ENCODE assay signal across 8 cellular contexts in genomic region chr14:96038558-96038919, GRCh38. TPM values are rescaled to one million over a fixed set of nuclear protein-coding genes. Genes with fewer than 3 reads are reported as not detected.
DNase-seq lines count a peak whose midpoint lies in the region; ATAC-seq, FAIRE-seq and TF ChIP-seq lines count a peak whose summit lies in the region.

No MANE protein-coding gene starts in this region.

- H3K27me3 Mint-ChIP-seq in activated T-cell treated with anti-CD3 and anti-CD28 coated beads, Interleukin-2, amount 50 U/mL, for 24 hours = peaks cover 57% of the 10 kb centered on the region
- peaks cover 20% of the 10 kb centered on the region for H3K27me3 Mint-ChIP-seq in activated CD4-positive, alpha-beta memory T cell treated with anti-CD3 and anti-CD28 coated beads for 36 hours

- no peak overlapping the region for H3K9ac ChIP-seq in keratinocyte (ENCODE audit: control insufficient read depth, extremely low read depth, insufficient read depth, low read length)

- peak overlapping the region; percentile 58 for H3K4me2 ChIP-seq in keratinocyte (ENCODE audit: control insufficient read depth, extremely low read depth, insufficient read depth, low read depth, low read length)

- CTCF ChIA-PET in activated CD4-positive, alpha-beta memory T cell treated with anti-CD3 and anti-CD28 coated beads for 36 hours (lab: Charles Lee) = no interaction called here

- H3K9me3 ChIP-seq in keratinocyte (ENCODE audit: control insufficient read depth, low read depth, low read length) (no peaks in the 10 kb centered on the region), tibial nerve (no peaks in the 10 kb centered on the region)

- peaks cover 27% of the 10 kb centered on the region for H3K4me1 Mint-ChIP-seq in activated T-cell treated with anti-CD3 and anti-CD28 coated beads, Interleukin-2, amount 50 U/mL, for 24 hours (ENCODE audit: low read depth)
- peaks cover 13% of the 10 kb centered on the region for H3K4me1 Mint-ChIP-seq in activated CD4-positive, alpha-beta memory T cell treated with anti-CD3 and anti-CD28 coated beads for 36 hours (ENCODE audit: low read depth)

- no peaks in the 10 kb centered on the region for H3K36me3 ChIP-seq in keratinocyte (ENCODE audit: control insufficient read depth in 2 of 2, extremely low read depth in 1 of 2, insufficient read depth in 2 of 2, low read length in 2 of 2)
- H3K36me3 ChIP-seq in tibial nerve = no peaks in the 10 kb centered on the region

- intact Hi-C loops in activated CD4-positive, alpha-beta memory T cell treated with anti-CD3 and anti-CD28 coated beads for 36 hours (cut with micrococcal nuclease) = no loop called here

- dilution Hi-C loops in keratinocyte (cut with MboI; ENCODE audit: extremely low pct_ligation_motif_present, low sequenced_read_pairs) = no loop called here

- H3K27ac ChIP-seq in keratinocyte (ENCODE audit: control insufficient read depth, insufficient read depth, low read length) (no peak overlapping the region), tibial nerve (peak overlapping the region; percentile 1 to 89 (median 73))

- no peaks in the 10 kb centered on the region for H4K20me1 ChIP-seq in keratinocyte (ENCODE audit: control insufficient read depth, extremely low read depth, insufficient read depth, low read length)

- H3K4me3 Mint-ChIP-seq in activated T-cell treated with anti-CD3 and anti-CD28 coated beads, Interleukin-2, amount 50 U/mL, for 24 hours = peak overlapping the region; percentile 79
- H3K4me3 Mint-ChIP-seq in activated CD4-positive, alpha-beta memory T cell treated with anti-CD3 and anti-CD28 coated beads for 36 hours = peak overlapping the region; percentile 67

- peaks cover 8% of the 10 kb centered on the region for H3K4me1 ChIP-seq in keratinocyte (ENCODE audit: control insufficient read depth, extremely low read depth, insufficient read depth, low read length)
- peaks cover 0 to 34% (median 14%) of the 10 kb centered on the region in 4 donors for H3K4me1 ChIP-seq in tibial nerve

- ATAC-seq in GM19023 (IDR thresholded peaks at IDR 0.05; ENCODE audit: unreplicated experiment) = no peak
- no peak for ATAC-seq in HG02588 (IDR thresholded peaks at IDR 0.05; ENCODE audit: unreplicated experiment)

- no peaks in the 10 kb centered on the region for H3K9me1 ChIP-seq in keratinocyte (ENCODE audit: control insufficient read depth, extremely low read depth, insufficient read depth, low read length)

- TF ChIP-seq CTCF in keratinocyte (optimal IDR thresholded peaks at IDR 0.05 in 1 of 3, IDR thresholded peaks at IDR 0.05 in 1 of 3, conservative IDR thresholded peaks at IDR 0.05 in 1 of 3; ENCODE audit: extremely low read depth in 1 of 3, insufficient read depth in 2 of 3, low read length in 3 of 3) (no peak), tibial nerve (IDR thresholded peaks at IDR 0.05) (no peak)

- H2AFZ ChIP-seq in keratinocyte (ENCODE audit: control insufficient read depth, low read length) = no peak overlapping the region

- no peaks in the 10 kb centered on the region for H3K79me2 ChIP-seq in keratinocyte (ENCODE audit: control insufficient read depth, insufficient read depth, low read length)

- POLR2A ChIA-PET in activated CD4-positive, alpha-beta memory T cell treated with anti-CD3 and anti-CD28 coated beads for 36 hours (lab: Charles Lee) = interaction anchor here (1.0 kb wide), 1 partner anchor 14 kb away, joined by 3 read pairs; no protein-coding TSS in a partner anchor

- no peaks in the 10 kb centered on the region for H3K36me3 Mint-ChIP-seq in activated T-cell treated with anti-CD3 and anti-CD28 coated beads, Interleukin-2, amount 50 U/mL, for 24 hours (ENCODE audit: low read depth)
- H3K36me3 Mint-ChIP-seq in activated CD4-positive, alpha-beta memory T cell treated with anti-CD3 and anti-CD28 coated beads for 36 hours = no peaks in the 10 kb centered on the region

- TF ChIP-seq POLR2A in tibial nerve (IDR thresholded peaks at IDR 0.05) = no peak

- no peaks in the 10 kb centered on the region for H3K9me3 Mint-ChIP-seq in activated T-cell treated with anti-CD3 and anti-CD28 coated beads, Interleukin-2, amount 50 U/mL, for 24 hours
- no peaks in the 10 kb centered on the region for H3K9me3 Mint-ChIP-seq in activated CD4-positive, alpha-beta memory T cell treated with anti-CD3 and anti-CD28 coated beads for 36 hours

- no peak overlapping the region for H3K27ac Mint-ChIP-seq in activated T-cell treated with anti-CD3 and anti-CD28 coated beads, Interleukin-2, amount 50 U/mL, for 24 hours
- no peak overlapping the region for H3K27ac Mint-ChIP-seq in activated CD4-positive, alpha-beta memory T cell treated with anti-CD3 and anti-CD28 coated beads for 36 hours

- WGBS in tibial nerve, 2 donors = 26 to 29% methylated on average over 10 of the region's 10 CpGs

- no peak for FAIRE-seq in keratinocyte (lab: Jason Lieb, UNC)

- H3K4me3 ChIP-seq in keratinocyte (ENCODE audit: control insufficient read depth in 2 of 3, extremely low read depth in 1 of 3, insufficient read depth in 2 of 3, low read depth in 1 of 3, low read length in 3 of 3) (peak overlapping the region in 2 of 3 experiments; percentile 8 to 23), tibial nerve (peak overlapping the region; percentile 57 to 83 (median 75))

- DNase-seq in activated T-cell treated with anti-CD3 and anti-CD28 coated beads, Interleukin-2, amount 50 U/mL, for 24 hours = peak; percentile 33
- DNase-seq in activated T-cell treated with anti-CD3 and anti-CD28 coated beads, Interleukin-2, amount 50 U/mL, for 1 hour = no peak
- no peak for DNase-seq in activated CD4-positive, alpha-beta memory T cell treated with anti-CD3 and anti-CD28 coated beads for 36 hours
- DNase-seq in keratinocyte (ENCODE audit: low read depth, low spot score) (no peak), tibial nerve (ENCODE audit: low spot score in 2 of 2) (no peak), SHP77 treated with DMSO at 0.1 percent for 48 hours (lab: John Stamatoyannopoulos, UW) (no peak)

- H3K27me3 ChIP-seq in keratinocyte (ENCODE audit: control insufficient read depth, extremely low read depth, insufficient read depth, low read length) (peaks cover 25% of the 10 kb centered on the region), tibial nerve (peaks cover 0 to 4% of the 10 kb centered on the region in 2 donors)

- TF ChIP-seq EP300 in tibial nerve (IDR thresholded peaks at IDR 0.05) = no peak

RNA-seq across cellular contexts. Expression of gene C14orf132, which starts 0.6 kb away (rescaled TPM):
- total RNA-seq in activated CD4-positive, alpha-beta memory T cell treated with anti-CD3 and anti-CD28 coated beads for 36 hours = 1 to 10 TPM; 3.2 to 4.6 TPM
- 0.53 to 1.9 TPM (median 1.3 TPM) in 3 replicates for polyA plus RNA-seq in keratinocyte
- 0.60 TPM for polyA plus RNA-seq in keratinocyte (2011; ENCODE audit: low read depth)
- 0.57 and 1.3 TPM in 2 replicates for polyA plus RNA-seq in keratinocyte (2011; cell fraction: cytosol; rRNA removed)
- 1.3 and 2.1 TPM in 2 replicates for polyA plus RNA-seq in keratinocyte (2011; cell fraction: nucleus; rRNA removed)
- 0.90 and 1.2 TPM in 2 replicates for polyA plus RNA-seq in keratinocyte (2012; ENCODE audit: low replicate concordance)
- 1.5 TPM in 3 replicates for polyA minus RNA-seq in keratinocyte
- 0.77 TPM for polyA minus RNA-seq in keratinocyte (2011; cell fraction: cytosol; rRNA and poly(A)+ RNA removed)
- 1.7 and 2.0 TPM in 2 replicates for polyA minus RNA-seq in keratinocyte (2011; cell fraction: nucleus; rRNA and poly(A)+ RNA removed)
- total RNA-seq in tibial nerve = 10 to 100 TPM in 3 of 4 donors, 1 to 10 TPM in 1; 7.8 to 16.9 (median 15.0) TPM
